Comparison of ENCODE assay signal across 9 cellular contexts in genomic region chr12:79006306-79006705, GRCh38.
DNase-seq lines count a peak whose midpoint lies in the region; ATAC-seq and TF ChIP-seq lines count a peak whose summit lies in the region.
"Had no signal": no experiment of that assay in that cellular context is flagged by ENCODE, and none has a peak within 500 bp of the region (broad histone marks: within the 10 kb centered on the region; RNA-seq: fewer than 3 reads in every experiment).

No MANE protein-coding gene starts in this region.

- no TSS peak for BruUV-seq in PC-3 (replicated peaks; lab: Mats Ljungman, UMichigan)

- TF ChIP-seq CTCF in BJ (IDR thresholded peaks at IDR 0.05; ENCODE audit: insufficient read depth, low read depth, low read length) (peak; percentile 25; the same call in 1 of the 2 replicates), PC-3 (conservative IDR thresholded peaks at IDR 0.05; ENCODE audit: low read depth, low read length) (peak; percentile 69), foreskin keratinocyte (conservative IDR thresholded peaks at IDR 0.05) (peak; percentile 81), GM13976 (IDR thresholded peaks at IDR 0.05; ENCODE audit: borderline replicate concordance, control extremely low read depth, extremely low read depth, insufficient read depth, missing control alignments) (no peak)

- no peaks in the 10 kb centered on the region for H3F3A ChIP-seq in PC-3 (ENCODE audit: low read length, unreplicated experiment)

- H3K27ac ChIP-seq in PC-3 (ENCODE audit: low read length): no peak overlapping the region
- no peak overlapping the region for H3K27ac ChIP-seq in foreskin keratinocyte

- in situ Hi-C loops in GM13976 (cut with MboI; ENCODE audit: low sequenced_read_pairs, unreplicated experiment): no loop called here

- POLR2A ChIA-PET in BJ (lab: Charles Lee): no interaction called here
- POLR2A ChIA-PET in PC-3 (lab: Charles Lee; ENCODE audit: unreplicated experiment): no interaction called here

- CTCF ChIA-PET in BJ (lab: Yijun Ruan, JAX) (interaction anchor here (0.6 to 1.6 kb wide), 6 partner anchors 12 to 502 kb away, joined by 3 to 4 read pairs (median 3); partner anchors contain the start of gene SYT1), PC-3 (lab: Charles Lee) (no interaction called here)

- no peak for DNase-seq in BJ (ENCODE audit: low read depth)
- peak; percentile 25 for DNase-seq in HCEC 1CT
- peak; percentile 52 for DNase-seq in PC-3
- peak in 1 of 2 donors; percentile 26 for DNase-seq in foreskin keratinocyte
- DNase-seq in stimulated activated CD8-positive, alpha-beta memory T cell treated with anti-CD3 and anti-CD28 coated beads, Interleukin-4, amount 100 ng/mL, for 48 hours: no peak
- no peak for DNase-seq in GM13976 (ENCODE audit: low spot score)
- no peak for DNase-seq in NCI-H1694 (lab: John Stamatoyannopoulos, UW)
- DNase-seq in HPDE6-E6E7 (ENCODE audit: extremely low spot score): no peak
- DNase-seq: SHP77 treated with DMSO at 0.1 percent for 48 hours had no signal

- intact Hi-C loops in PC-3 (cut with micrococcal nuclease): loop anchor here (1.0 to 10.0 kb wide), 6 partner anchors 166 to 826 kb away; no protein-coding TSS in a partner anchor

- no peak overlapping the region for H3K4me2 ChIP-seq in PC-3 (ENCODE audit: low read length)

- no peaks in the 10 kb centered on the region for H3K27me3 ChIP-seq in BJ (ENCODE audit: control insufficient read depth, insufficient read depth, low read length)
- H3K27me3 ChIP-seq in PC-3 (ENCODE audit: low read length): no peaks in the 10 kb centered on the region
- peaks cover 3% of the 10 kb centered on the region for H3K27me3 ChIP-seq in foreskin keratinocyte

- H4K20me1 ChIP-seq in PC-3 (ENCODE audit: low read length): no peaks in the 10 kb centered on the region

- no peak overlapping the region for H2AFZ ChIP-seq in PC-3 (ENCODE audit: low read length)

- H3K9me2 ChIP-seq in PC-3 (replicated peaks; ENCODE audit: low read length): no peaks in the 10 kb centered on the region

- no peak overlapping the region for H3K9ac ChIP-seq in PC-3 (ENCODE audit: low read length)

- H3K4me1 ChIP-seq in PC-3 (ENCODE audit: insufficient read depth, low read length) (no peaks in the 10 kb centered on the region), foreskin keratinocyte (no peaks in the 10 kb centered on the region)

- no peaks in the 10 kb centered on the region for H3K9me3 ChIP-seq in PC-3 (ENCODE audit: low read length)

- H3K36me3 ChIP-seq in BJ (ENCODE audit: control insufficient read depth, insufficient read depth, low read length) (no peaks in the 10 kb centered on the region), PC-3 (ENCODE audit: low read depth, low read length) (no peaks in the 10 kb centered on the region)

- peak; percentile 46 for ATAC-seq in PC-3
- ATAC-seq in foreskin keratinocyte: peak; percentile 57

- no peaks in the 10 kb centered on the region for H3K79me2 ChIP-seq in PC-3 (ENCODE audit: low read length)

- H3K4me3 ChIP-seq in BJ (ENCODE audit: low read depth, low read length): no peak overlapping the region
- no peak overlapping the region for H3K4me3 ChIP-seq in PC-3 (ENCODE audit: low read length)

Comparison
In these comparisons a context has a peak if more than half of its experiments do, and no peak if none do; other contexts are left out.
1. DNase-seq: peak in HCEC 1CT (single experiment) and PC-3 (single experiment); none in BJ (single experiment), stimulated activated CD8-positive, alpha-beta memory T cell treated with anti-CD3 and anti-CD28 coated beads, Interleukin-4, amount 100 ng/mL, for 48 hours (single experiment), GM13976 (single experiment), NCI-H1694 (single experiment) and HPDE6-E6E7 (single experiment).